Comparison of ENCODE assay signal across 21 cellular contexts in genomic region chr9:112127281-112127680, GRCh38.
"Had no signal": no experiment of that assay in that cellular context is flagged by ENCODE, and none has a peak within 500 bp of the region (broad histone marks: within the 10 kb centered on the region; RNA-seq: fewer than 3 reads in every experiment).

No MANE protein-coding gene starts in this region.

- H3K4me3 ChIP-seq: MG63 had no signal

- H3K9me3 ChIP-seq: MG63, SK-N-SH had no signal

- FAIRE-seq: RCC 7860 had no signal

- H3K27me3 ChIP-seq: MG63 had no signal

- DNase-seq: IMR-90, Karpas-422, KG1, MG63, NCI-H1092, NCI-H1105 treated with DMSO at 0.1 percent for 48 hours, NCI-H1417 treated with DMSO at 0.1 percent for 48 hours, NCI-H146, NCI-H1694 treated with DMSO at 0.1 percent for 48 hours, NCI-H1930, NCI-H2081, NCI-H2107, NCI-H2227 treated with DMSO at 0.1 percent for 48 hours, NCI-H524, NCI-H526 treated with DMSO at 0.1 percent for 48 hours, NCI-H748 treated with DMSO at 0.1 percent for 48 hours, RPMI8226, SHP77, SK-N-SH, SW 1271 had no signal

- H3K9ac ChIP-seq: SK-N-SH had no signal

- H3K4me2 ChIP-seq: SK-N-SH had no signal

- H3K36me3 ChIP-seq: MG63 had no signal
